In the genomic region with DNA sequence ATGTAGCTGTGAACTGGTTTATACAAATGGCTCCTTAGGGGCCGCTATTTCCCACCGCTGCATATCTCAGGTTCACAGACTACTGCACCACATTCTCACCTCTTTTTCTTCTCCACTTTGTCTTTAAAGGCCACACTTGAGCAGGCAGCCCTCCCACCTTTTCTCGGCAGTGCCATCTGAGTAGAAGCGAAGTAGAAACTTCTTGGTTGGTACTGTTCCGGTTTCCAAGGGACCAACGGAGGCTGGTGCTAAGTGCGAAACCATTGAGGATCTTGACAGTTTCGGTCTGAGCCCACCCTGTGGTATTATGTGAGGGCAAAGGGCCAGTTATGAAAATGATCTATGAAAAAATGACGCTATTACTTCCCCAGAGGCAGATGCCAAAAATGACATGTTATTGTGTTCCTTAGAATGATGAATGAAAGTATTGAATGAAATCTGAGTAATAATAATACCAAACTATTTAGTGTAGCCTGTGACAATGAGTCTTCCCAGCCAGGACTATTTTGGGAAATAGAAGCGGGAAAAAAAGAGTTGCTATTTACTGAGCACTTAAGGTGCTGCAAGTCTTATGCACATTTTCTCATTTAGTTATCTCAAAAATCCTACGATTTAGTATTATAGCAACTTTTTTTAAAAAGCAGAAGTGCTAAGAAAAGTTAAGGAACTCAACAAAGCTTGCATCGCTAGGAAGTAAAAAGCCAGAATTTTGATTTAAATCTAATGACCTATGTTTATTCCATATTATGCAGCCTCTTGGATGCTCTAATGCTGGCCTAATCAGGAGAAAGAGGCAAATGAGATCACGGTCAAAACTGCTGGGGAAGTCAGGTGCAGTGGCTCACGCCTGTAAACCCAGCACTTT, we compare ENCODE assay signal across 9 cellular contexts. TPM values are rescaled to one million over a fixed set of nuclear protein-coding genes. Genes with fewer than 3 reads are reported as not detected.
DNase-seq lines count a peak whose midpoint lies in the region; ATAC-seq, FAIRE-seq and TF ChIP-seq lines count a peak whose summit lies in the region.
"Had no signal": no experiment of that assay in that cellular context is flagged by ENCODE, and none has a peak within 500 bp of the region (broad histone marks: within the 10 kb centered on the region; RNA-seq: fewer than 3 reads in every experiment).

No MANE protein-coding gene starts in this region.

- WGBS in body of pancreas, 2 donors: 64 to 83% methylated on average over 14 of the region's 14 CpGs

- H3K27ac ChIP-seq in kidney (ENCODE audit: low read depth in 2 of 2, low read length in 2 of 2): no peak overlapping the region
- H3K27ac ChIP-seq in body of pancreas: no peak overlapping the region
- H3K27ac ChIP-seq: WERI-Rb-1 had no signal

- CTCF ChIA-PET in activated B cell treated with CpG ODN at 0.5 μM for 24 hours (lab: Charles Lee): interaction anchor here (1.2 to 6.0 kb wide), 7 partner anchors 11 to 249 kb away, joined by 4 to 69 read pairs (median 8); a partner anchor contains a TSS

- POLR2A ChIA-PET in activated B cell treated with CpG ODN at 0.5 μM for 24 hours (lab: Charles Lee): interaction anchor here (1.0 to 9.8 kb wide), 14 partner anchors 16 to 153 kb away, joined by 3 to 187 read pairs (median 7); a partner anchor contains a TSS

- intact Hi-C loops in activated B cell treated with CpG ODN at 0.5 μM for 24 hours (cut with micrococcal nuclease): loop anchor here (1.0 to 10.0 kb wide), 11 partner anchors 8 to 1271 kb away; a partner anchor contains a TSS
- intact Hi-C loops in kidney (cut with DNase I): no loop called here
- intact Hi-C loops in body of pancreas (cut with DNase I): loop anchor here (5.0 kb wide), 1 partner anchor 153 kb away; no protein-coding TSS in a partner anchor

- H3K4me3 Mint-ChIP-seq in activated B cell treated with CpG ODN at 0.5 μM for 24 hours: peak overlapping the region; percentile 46

- H3K9me3 Mint-ChIP-seq in activated B cell treated with CpG ODN at 0.5 μM for 24 hours: no peaks in the 10 kb centered on the region

- no peaks in the 10 kb centered on the region for H3K27me3 ChIP-seq in body of pancreas

- ATAC-seq in GM18870 (IDR thresholded peaks at IDR 0.05; ENCODE audit: unreplicated experiment) (peak; percentile 46), HG02798 (IDR thresholded peaks at IDR 0.05; ENCODE audit: poor library complexity, unreplicated experiment) (peak; percentile 43), activated B cell treated with CpG ODN at 0.5 μM for 24 hours (ENCODE audit: low read depth) (peak; percentile 64), body of pancreas (no peak)

- H3K36me3 Mint-ChIP-seq in activated B cell treated with CpG ODN at 0.5 μM for 24 hours (ENCODE audit: low read depth): no peaks in the 10 kb centered on the region

- TF ChIP-seq CTCF in activated B cell treated with CpG ODN at 0.5 μM for 24 hours (IDR thresholded peaks at IDR 0.05) (no peak), kidney (IDR thresholded peaks at IDR 0.05; ENCODE audit: borderline replicate concordance, extremely low read depth, insufficient read depth) (no peak), body of pancreas (IDR thresholded peaks at IDR 0.05) (no peak)

- FAIRE-seq in kidney (lab: Jason Lieb, UNC): no peak

- TF ChIP-seq POLR2A in body of pancreas (IDR thresholded peaks at IDR 0.05): no peak

- peak; percentile 54 for DNase-seq in activated B cell treated with CpG ODN at 0.5 μM for 24 hours
- DNase-seq in stimulated activated CD4-positive, alpha-beta T cell treated with anti-CD3 and anti-CD28 coated beads, Interleukin-2, amount 100 ng/mL, for 24 hours: peak; percentile 56 to 64
- no peak for DNase-seq in NCI-H146 (lab: John Stamatoyannopoulos, UW)
- no peak for DNase-seq in HT-29 (ENCODE audit: low spot score)
- DNase-seq in kidney: no peak
- DNase-seq in body of pancreas: no peak
- DNase-seq: WERI-Rb-1 had no signal

- H3K4me1 Mint-ChIP-seq in activated B cell treated with CpG ODN at 0.5 μM for 24 hours: peaks cover 89% of the 10 kb centered on the region

- no peak overlapping the region for H3K9ac ChIP-seq in kidney (ENCODE audit: low read length in 2 of 2)

- H3K36me3 ChIP-seq in kidney (ENCODE audit: control insufficient read depth in 1 of 2, insufficient read depth in 2 of 2, low read length in 2 of 2): no peaks in the 10 kb centered on the region
- H3K36me3 ChIP-seq in body of pancreas (replicated peaks in 1 of 2; ENCODE audit: insufficient read depth in 1 of 2, low read depth in 2 of 2): no peaks in the 10 kb centered on the region
- H3K36me3 ChIP-seq: WERI-Rb-1 had no signal

- H3K4me1 ChIP-seq in kidney (ENCODE audit: control insufficient read depth in 1 of 2, insufficient read depth in 1 of 2, low read depth in 1 of 2, low read length in 2 of 2) (peaks cover 0 to 4% of the 10 kb centered on the region in 2 donors), body of pancreas (no peaks in the 10 kb centered on the region)

- H3K27ac Mint-ChIP-seq in activated B cell treated with CpG ODN at 0.5 μM for 24 hours: peak overlapping the region; percentile 92

- no peaks in the 10 kb centered on the region for H3K9me3 ChIP-seq in kidney (ENCODE audit: control insufficient read depth in 1 of 2, low read length in 2 of 2)
- H3K9me3 ChIP-seq in body of pancreas: no peaks in the 10 kb centered on the region

- no peak overlapping the region for H3K4me3 ChIP-seq in kidney (ENCODE audit: low read length in 2 of 2)
- H3K4me3 ChIP-seq in body of pancreas: no peak overlapping the region

- no peaks in the 10 kb centered on the region for H3K27me3 Mint-ChIP-seq in activated B cell treated with CpG ODN at 0.5 μM for 24 hours

RNA-seq across cellular contexts. Expression of a gene that starts 29.6 kb away (rescaled TPM):
- total RNA-seq in activated B cell treated with CpG ODN at 0.5 μM for 24 hours (0.16 TPM in 1 of 2 replicates, not detected in the other), kidney (not detected), body of pancreas (not detected)
- total RNA-seq in HT-29 (2014; rRNA removed; shearing (Covaris generic)): not detected in 2 replicates
- not detected for polyA plus RNA-seq in kidney (ENCODE audit: insufficient read depth, low read depth, low replicate concordance)

Comparison
In these comparisons a context has a peak if more than half of its experiments do, and no peak if none do; other contexts are left out.
1. DNase-seq: peak in activated B cell treated with CpG ODN at 0.5 μM for 24 hours (single experiment) and stimulated activated CD4-positive, alpha-beta T cell treated with anti-CD3 and anti-CD28 coated beads, Interleukin-2, amount 100 ng/mL, for 24 hours (2 of 2); none in NCI-H146 (single experiment), HT-29 (single experiment), kidney (single experiment) and body of pancreas (0 of 4).